8 cellular contexts compared by ENCODE assay signal in the genomic region with DNA sequence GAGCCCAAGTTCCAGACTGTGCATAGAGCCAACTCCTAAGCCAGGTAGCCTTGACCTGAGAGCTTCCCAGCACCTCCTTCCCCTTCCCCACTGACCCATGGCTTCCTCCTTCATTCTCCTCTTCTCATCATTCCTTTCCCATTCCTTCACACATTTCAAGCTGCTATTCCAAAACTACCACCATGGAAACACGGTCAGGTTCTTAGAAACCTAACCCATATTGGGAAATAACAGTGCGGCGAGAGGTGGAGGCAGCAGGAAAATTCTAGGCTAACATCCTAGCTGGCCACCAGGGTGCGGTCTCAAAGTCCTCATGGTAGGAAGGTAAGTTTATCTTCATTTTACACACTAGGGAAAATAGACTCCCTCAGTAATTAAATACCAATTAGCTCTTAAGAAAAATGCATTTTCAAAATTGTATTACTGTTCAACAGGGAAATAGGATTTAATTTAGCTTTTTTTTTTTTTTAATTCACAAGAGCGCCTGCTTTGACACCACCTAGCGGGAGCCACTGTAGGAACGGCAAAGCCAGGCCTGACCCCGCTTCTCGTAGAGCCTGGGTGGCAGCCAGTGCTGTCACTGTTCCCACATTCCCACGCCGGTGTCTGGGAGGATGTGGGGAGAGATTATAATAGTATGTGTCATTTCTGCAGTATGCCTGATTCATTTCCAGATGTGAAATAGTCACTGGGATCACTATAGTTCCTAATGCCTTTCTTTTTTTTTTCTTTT. TPM values are rescaled to one million over a fixed set of nuclear protein-coding genes. Genes with fewer than 3 reads are reported as not detected.
DNase-seq lines count a peak whose midpoint lies in the region; ATAC-seq and TF ChIP-seq lines count a peak whose summit lies in the region.

No MANE protein-coding gene starts in this region.

- no peak for ATAC-seq in HG02840 (IDR thresholded peaks at IDR 0.05; ENCODE audit: low FRiP score, unreplicated experiment)
- no peak for ATAC-seq in HG02885 (IDR thresholded peaks at IDR 0.05; ENCODE audit: poor library complexity, unreplicated experiment)

- peaks cover 75% of the 10 kb centered on the region for H3K4me1 ChIP-seq in SJSA1 (replicated peaks)

- no peaks in the 10 kb centered on the region for H3K27me3 ChIP-seq in SJSA1 (replicated peaks)

- DNase-seq in GM04504 (ENCODE audit: low read depth), result peak; percentile 98
- DNase-seq in SJSA1 (ENCODE audit: low read depth in 1 of 2, low spot score in 2 of 2), result peak; percentile 99 to 100
- peak; percentile 91 for DNase-seq in fibroblast of villous mesenchyme (ENCODE audit: low read depth)
- peak; percentile 82 for DNase-seq in pulmonary artery endothelial cell (ENCODE audit: low read depth, low spot score)
- DNase-seq in NCI-H187 (lab: John Stamatoyannopoulos, UW), result no peak
- no peak for DNase-seq in midbrain (lab: John Stamatoyannopoulos, UW)

- peak; percentile 63 for TF ChIP-seq CTCF in fibroblast of villous mesenchyme (IDR thresholded peaks at IDR 0.05; ENCODE audit: insufficient read depth, low read depth, low read length)

- peak overlapping the region; percentile 93 for H3K27ac ChIP-seq in SJSA1

- no peaks in the 10 kb centered on the region; the same call in 1 of the 2 replicates for H3K9me3 ChIP-seq in SJSA1 (replicated peaks)

- peaks cover under 1% of the 10 kb centered on the region; the same call in 1 of the 2 replicates for H3K36me3 ChIP-seq in SJSA1

- H3K4me3 ChIP-seq in SJSA1, result peak overlapping the region; percentile 19
- no peak overlapping the region for H3K4me3 ChIP-seq in fibroblast of villous mesenchyme (ENCODE audit: low read depth, low read length)

RNA-seq across cellular contexts. Expression of a gene that starts 14.0 kb away (rescaled TPM):
- 135 and 173 TPM in 2 replicates for total RNA-seq in SJSA1 (2014; rRNA removed; shearing (Covaris generic))
- total RNA-seq in fibroblast of villous mesenchyme (47.5 and 121 TPM in 2 replicates), pulmonary artery endothelial cell (120 and 180 TPM in 2 replicates)

RNA-seq across cellular contexts. Expression of a gene that starts 16.7 kb away (rescaled TPM):
- total RNA-seq in SJSA1 (2014; rRNA removed; shearing (Covaris generic)), result 49.4 and 65.4 TPM in 2 replicates
- total RNA-seq in fibroblast of villous mesenchyme (48.8 and 55.1 TPM in 2 replicates), pulmonary artery endothelial cell (45.9 and 47.9 TPM in 2 replicates)

Comparison
In these comparisons a context has a peak if more than half of its experiments do, and no peak if none do; other contexts are left out.
1. DNase-seq: peak in GM04504 (single experiment), SJSA1 (2 of 2), fibroblast of villous mesenchyme (single experiment) and pulmonary artery endothelial cell (single experiment); none in NCI-H187 (0 of 2) and midbrain (single experiment).